In genomic region chr21:41426656-41427311, GRCh38 we compare ENCODE assay signal across 8 cellular contexts. TPM values are rescaled to one million over a fixed set of nuclear protein-coding genes. Genes with fewer than 3 reads are reported as not detected.
A peak's percentile ranks its signal among the peaks of the same experiment; 100 is the strongest.
DNase-seq lines count a peak whose midpoint lies in the region; ATAC-seq, FAIRE-seq and TF ChIP-seq lines count a peak whose summit lies in the region.

No MANE protein-coding gene starts in this region.

- H3K4me3 ChIP-seq in cardiac muscle cell, result peak overlapping the region; percentile 16

- H3K36me3 ChIP-seq in cardiac muscle cell, result no peaks in the 10 kb centered on the region

- peak; percentile 48 for FAIRE-seq in GM18507 (lab: Jason Lieb, UNC)

- H3K9me3 ChIP-seq in cardiac muscle cell (ENCODE audit: low read depth), result no peaks in the 10 kb centered on the region

- intact Hi-C loops in activated B cell treated with CpG ODN at 0.5 μM for 24 hours (cut with micrococcal nuclease), result loop anchor here (2.0 kb wide), 2 partner anchors 58 to 260 kb away; no protein-coding TSS in a partner anchor

- no peak for TF ChIP-seq CTCF in activated B cell treated with CpG ODN at 0.5 μM for 24 hours (IDR thresholded peaks at IDR 0.05)
- no peak for TF ChIP-seq CTCF in cardiac muscle cell (IDR thresholded peaks at IDR 0.05; ENCODE audit: low read depth, low read length)

- peaks cover 29% of the 10 kb centered on the region for H3K36me3 Mint-ChIP-seq in activated B cell treated with CpG ODN at 0.5 μM for 24 hours (ENCODE audit: low read depth)

- CTCF ChIA-PET in activated B cell treated with CpG ODN at 0.5 μM for 24 hours (lab: Charles Lee), result interaction anchor here (0.8 kb wide), 1 partner anchor 143 kb away, joined by 4 read pairs; no protein-coding TSS in a partner anchor

- POLR2A ChIA-PET in activated B cell treated with CpG ODN at 0.5 μM for 24 hours (lab: Charles Lee), result interaction anchor here (1.1 to 4.5 kb wide), 3 partner anchors 32 to 64 kb away, joined by 3 to 37 read pairs (median 3); no protein-coding TSS in a partner anchor

- peaks cover 86% of the 10 kb centered on the region for H3K4me1 Mint-ChIP-seq in activated B cell treated with CpG ODN at 0.5 μM for 24 hours

- no peak for ATAC-seq in activated B cell treated with CpG ODN at 0.5 μM for 24 hours (ENCODE audit: low read depth)
- no peak for ATAC-seq in GM21447 (IDR thresholded peaks at IDR 0.05; ENCODE audit: unreplicated experiment)

- DNase-seq in GM18507 (ENCODE audit: extremely low spot score, insufficient read length, low read depth) (no peak), activated B cell treated with CpG ODN at 0.5 μM for 24 hours (no peak), cardiac muscle cell (ENCODE audit: low read depth in 1 of 2, low spot score in 1 of 2) (no peak), retina (peak; percentile 26), OCI-M2 (lab: John Stamatoyannopoulos, UW; ENCODE audit: unreplicated experiment) (no peak), HCEC 1CT (no peak), HuH-7 (ENCODE audit: low spot score) (no peak)

- no peaks in the 10 kb centered on the region for H3K27me3 Mint-ChIP-seq in activated B cell treated with CpG ODN at 0.5 μM for 24 hours

- peak overlapping the region; percentile 96 for H3K4me3 Mint-ChIP-seq in activated B cell treated with CpG ODN at 0.5 μM for 24 hours

- H3K9me3 Mint-ChIP-seq in activated B cell treated with CpG ODN at 0.5 μM for 24 hours, result no peaks in the 10 kb centered on the region

- H3K27ac ChIP-seq in cardiac muscle cell, result no peak overlapping the region

- peak overlapping the region; percentile 35 for H3K27ac Mint-ChIP-seq in activated B cell treated with CpG ODN at 0.5 μM for 24 hours

- H3K27me3 ChIP-seq in cardiac muscle cell, result peaks cover 82% of the 10 kb centered on the region

- no peaks in the 10 kb centered on the region for H3K4me1 ChIP-seq in cardiac muscle cell (ENCODE audit: low read depth)

RNA-seq across cellular contexts. Expression of gene MX1, which starts 0.7 kb away (rescaled TPM):
- total RNA-seq in activated B cell treated with CpG ODN at 0.5 μM for 24 hours (64.2 and 64.8 TPM in 2 replicates), cardiac muscle cell (0.14 TPM in 1 of 2 replicates, not detected in the other)
- 0.54 TPM in 1 of 2 replicates, not detected in the other for polyA plus RNA-seq in cardiac muscle cell

Comparison
In these comparisons a context has a peak if more than half of its experiments do, and no peak if none do; other contexts are left out.
1. RNA of gene MX1, which starts 0.7 kb away (total RNA-seq): 64.2 to 64.8 TPM in activated B cell treated with CpG ODN at 0.5 μM for 24 hours; 0.14 TPM in cardiac muscle cell; every median in the first group is over 10 times any median in the second.